Comparison of ENCODE assay signal across 10 cellular contexts in the genomic region with DNA sequence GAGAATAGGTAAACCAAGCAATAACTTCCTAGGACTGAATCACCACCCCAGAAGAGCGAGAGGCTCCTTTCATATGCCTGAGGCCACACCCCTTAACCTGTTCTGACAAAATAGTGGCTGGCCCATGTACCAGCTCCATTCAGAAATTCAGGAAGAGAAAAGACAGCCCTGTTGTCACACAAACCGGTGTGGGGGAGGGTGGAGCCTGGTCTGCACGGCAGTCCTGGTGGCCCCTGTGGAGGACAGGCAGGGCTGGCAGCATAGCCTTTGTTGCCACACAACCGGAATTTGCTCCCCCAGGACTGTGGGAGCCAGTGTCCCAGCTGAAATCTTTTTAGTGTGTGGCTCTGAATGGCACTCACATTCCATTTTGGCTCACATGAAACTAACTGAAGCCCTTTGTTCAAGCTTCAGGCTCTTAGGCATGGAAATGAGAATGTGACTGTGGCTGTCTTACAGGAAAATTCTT. TPM values are rescaled to one million over a fixed set of nuclear protein-coding genes. Genes with fewer than 3 reads are reported as not detected.
DNase-seq lines count a peak whose midpoint lies in the region; ATAC-seq and TF ChIP-seq lines count a peak whose summit lies in the region.
"Had no signal": no experiment of that assay in that cellular context is flagged by ENCODE, and none has a peak within 500 bp of the region (broad histone marks: within the 10 kb centered on the region; RNA-seq: fewer than 3 reads in every experiment).

No MANE protein-coding gene starts in this region.

- H3K27ac Mint-ChIP-seq in activated naive CD8-positive, alpha-beta T cell treated with anti-CD3 and anti-CD28 coated beads, Interleukin-2, amount 50 U/mL, for 24 hours = peak overlapping the region; percentile 57

- H3K4me1 ChIP-seq in testis = no peaks in the 10 kb centered on the region

- H3K4me3 Mint-ChIP-seq in activated naive CD8-positive, alpha-beta T cell treated with anti-CD3 and anti-CD28 coated beads, Interleukin-2, amount 50 U/mL, for 24 hours = peak overlapping the region; percentile 3

- no peaks in the 10 kb centered on the region for H3K27me3 Mint-ChIP-seq in activated naive CD8-positive, alpha-beta T cell treated with anti-CD3 and anti-CD28 coated beads, Interleukin-2, amount 50 U/mL, for 24 hours

- peaks cover 3% of the 10 kb centered on the region for H3K36me3 ChIP-seq in testis (ENCODE audit: low read depth, missing control alignments)

- no peak overlapping the region for H3K4me3 ChIP-seq in testis
- H3K4me3 ChIP-seq: BLaER1 treated with 17β-estradiol and CSF1 and Interleukin-3, amounts not matched to agents 10 nM and 100 nM had no signal

- no peaks in the 10 kb centered on the region for H3K27me3 ChIP-seq in testis
- H3K27me3 ChIP-seq: BLaER1 treated with 17β-estradiol and CSF1 and Interleukin-3, amounts not matched to agents 10 nM and 100 nM had no signal

- H3K36me3 Mint-ChIP-seq in activated naive CD8-positive, alpha-beta T cell treated with anti-CD3 and anti-CD28 coated beads, Interleukin-2, amount 50 U/mL, for 24 hours (ENCODE audit: low read depth) = peaks cover 18% of the 10 kb centered on the region

- 59 to 71% methylated on average over 4 of the region's 4 CpGs for WGBS in testis, 2 donors

- peak overlapping the region in 1 of 2 donors; percentile 41 for H3K27ac ChIP-seq in testis
- H3K27ac ChIP-seq: BLaER1 treated with 17β-estradiol and CSF1 and Interleukin-3, amounts not matched to agents 10 nM and 100 nM had no signal

- intact Hi-C loops in testis (cut with DNase I; ENCODE audit: low total_unique reads) = no loop called here

- TF ChIP-seq CTCF in testis (IDR thresholded peaks at IDR 0.05) = no peak

- peak; percentile 72 for ATAC-seq in activated naive CD8-positive, alpha-beta T cell treated with anti-CD3 and anti-CD28 coated beads, Interleukin-2, amount 50 U/mL, for 24 hours

- no peaks in the 10 kb centered on the region for H3K9me3 ChIP-seq in testis
- H3K9me3 ChIP-seq: BLaER1 treated with 17β-estradiol and CSF1 and Interleukin-3, amounts not matched to agents 10 nM and 100 nM had no signal

- H3K4me1 Mint-ChIP-seq in activated naive CD8-positive, alpha-beta T cell treated with anti-CD3 and anti-CD28 coated beads, Interleukin-2, amount 50 U/mL, for 24 hours = peaks cover 29% of the 10 kb centered on the region

- TF ChIP-seq POLR2A in testis (IDR thresholded peaks at IDR 0.05) = no peak

- DNase-seq in activated CD4-positive, alpha-beta T cell treated with anti-CD3 and anti-CD28 coated beads, Interleukin-2, amount 50 U/mL, for 48 hours = peak; percentile 41 to 56
- no peak for DNase-seq in activated CD4-positive, alpha-beta T cell treated with anti-CD3 and anti-CD28 coated beads for 1 hour
- no peak for DNase-seq in activated naive CD8-positive, alpha-beta T cell treated with anti-CD3 and anti-CD28 coated beads, Interleukin-2, amount 50 U/mL, for 24 hours
- DNase-seq in inferior parietal cortex (ENCODE audit: extremely low spot score) = peak; percentile 84
- peak; percentile 55 for DNase-seq in testis
- no peak for DNase-seq in NOMO-1 treated with dmso at 0.1 percent for 144 hours (lab: John Stamatoyannopoulos, UW; ENCODE audit: unreplicated experiment)
- DNase-seq in activated gamma-delta T cell treated with Interleukin-2 at 50 U/mL for 16 hours = no peak
- DNase-seq in DMS 273 (lab: John Stamatoyannopoulos, UW; ENCODE audit: unreplicated experiment) = no peak

- no peaks in the 10 kb centered on the region for H3K9me3 Mint-ChIP-seq in activated naive CD8-positive, alpha-beta T cell treated with anti-CD3 and anti-CD28 coated beads, Interleukin-2, amount 50 U/mL, for 24 hours

RNA-seq across cellular contexts. Expression of a gene that starts 23.8 kb away (rescaled TPM):
- total RNA-seq in testis = under 1 TPM; 0.31 to 0.93 TPM
- polyA plus RNA-seq in testis (ENCODE audit: insufficient read depth, low read depth, low replicate concordance) = 1.1 TPM
- total RNA-seq: T-helper 2 cell treated with Interferon-gamma antibody and Interleukin-4, amounts not matched to agents 100 ng/mL and 5 ng/mL, for 36 hours had no signal

RNA-seq across cellular contexts. Expression of a gene that starts 46.2 kb away (rescaled TPM):
- 10 to 100 TPM; 45.0 to 63.6 TPM for total RNA-seq in testis
- polyA plus RNA-seq in testis (ENCODE audit: insufficient read depth, low read depth, low replicate concordance) = 56.0 TPM

Comparison
In these comparisons a context has a peak if more than half of its experiments do, and no peak if none do; other contexts are left out.
1. DNase-seq: peak in activated CD4-positive, alpha-beta T cell treated with anti-CD3 and anti-CD28 coated beads, Interleukin-2, amount 50 U/mL, for 48 hours (2 of 2), inferior parietal cortex (single experiment) and testis (single experiment); none in activated CD4-positive, alpha-beta T cell treated with anti-CD3 and anti-CD28 coated beads for 1 hour (single experiment), activated naive CD8-positive, alpha-beta T cell treated with anti-CD3 and anti-CD28 coated beads, Interleukin-2, amount 50 U/mL, for 24 hours (single experiment), NOMO-1 treated with dmso at 0.1 percent for 144 hours (single experiment), activated gamma-delta T cell treated with Interleukin-2 at 50 U/mL for 16 hours (single experiment) and DMS 273 (single experiment).